Comparison of ENCODE assay signal across 33 cellular contexts in the genomic region with DNA sequence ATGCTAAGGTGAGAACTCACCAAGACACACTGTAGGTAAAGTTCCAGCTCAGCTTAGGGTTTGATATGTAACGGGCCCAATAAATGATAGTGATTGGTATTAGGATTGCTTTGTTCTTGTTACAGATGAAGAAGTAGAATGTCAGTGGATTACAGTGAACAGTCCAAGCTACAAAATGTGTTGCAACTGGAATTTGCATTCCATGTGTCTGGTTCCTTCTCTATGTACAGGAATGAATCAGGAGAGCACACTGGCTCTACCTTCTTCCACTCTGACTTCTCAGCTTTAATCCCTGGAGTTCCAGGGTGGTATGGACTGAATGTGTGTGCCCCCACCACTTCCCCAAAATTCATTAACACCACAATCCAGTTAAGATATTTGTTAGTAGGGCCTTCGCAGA.
"Had no signal": no experiment of that assay in that cellular context is flagged by ENCODE, and none has a peak within 500 bp of the region (broad histone marks: within the 10 kb centered on the region; RNA-seq: fewer than 3 reads in every experiment).

No MANE protein-coding gene starts in this region.

- H3K4me3 ChIP-seq: ascending aorta, cardiac muscle cell had no signal

- H3K36me3 ChIP-seq: ascending aorta, cardiac muscle cell had no signal

- H3K9me3 Mint-ChIP-seq: activated B cell treated with CpG ODN at 0.5 μM for 24 hours; activated CD4-positive, alpha-beta memory T cell treated with anti-CD3 and anti-CD28 coated beads for 36 hours; activated CD8-positive, alpha-beta T cell treated with anti-CD3 and anti-CD28 coated beads for 36 hours; activated naive CD4-positive, alpha-beta T cell treated with anti-CD3 and anti-CD28 coated beads, Interleukin-2, amount 50 U/mL, for 24 hours; activated naive CD8-positive, alpha-beta T cell treated with anti-CD3 and anti-CD28 coated beads, Interleukin-2, amount 10 ng/mL, durations not matched to agents 7 days and 5 days; activated naive CD8-positive, alpha-beta T cell treated with anti-CD3 and anti-CD28 coated beads, Interleukin-2, amount 50 U/mL, for 24 hours had no signal

- H3K27ac Mint-ChIP-seq: activated B cell treated with CpG ODN at 0.5 μM for 24 hours; activated CD4-positive, alpha-beta memory T cell treated with anti-CD3 and anti-CD28 coated beads for 36 hours; activated CD4-positive, alpha-beta T cell treated with anti-CD3 and anti-CD28 coated beads, Interleukin-2, amount 10 ng/mL, durations not matched to agents 24 days and 14 days; activated CD8-positive, alpha-beta T cell treated with anti-CD3 and anti-CD28 coated beads for 36 hours; activated naive CD4-positive, alpha-beta T cell treated with anti-CD3 and anti-CD28 coated beads, Interleukin-2, amount 10 ng/mL, durations not matched to agents 7 days and 5 days; activated naive CD8-positive, alpha-beta T cell; activated naive CD8-positive, alpha-beta T cell treated with anti-CD3 and anti-CD28 coated beads, Interleukin-2, amount 10 ng/mL, durations not matched to agents 7 days and 5 days; activated naive CD8-positive, alpha-beta T cell treated with anti-CD3 and anti-CD28 coated beads, Interleukin-2, amount 50 U/mL, for 24 hours; activated T-helper 2 cell treated with anti-CD3 and anti-CD28 coated beads, Interferon-gamma antibody, Interleukin-2, Interleukin-4, amounts not matched to agents 10 μg/mL and 5 μg/mL and 100 μg/mL, durations not matched to agents 14 hours and 24 hours and 36 hours; brain; T-helper 2 cell treated with Interferon-gamma antibody and Interleukin-4, amounts not matched to agents 5 μg/mL and 100 μg/mL, for 36 hours had no signal

- H3K27me3 ChIP-seq: ascending aorta, cardiac muscle cell had no signal

- H3K4me3 Mint-ChIP-seq: activated B cell treated with CpG ODN at 0.5 μM for 24 hours; activated CD4-positive, alpha-beta memory T cell treated with anti-CD3 and anti-CD28 coated beads for 36 hours; activated CD4-positive, alpha-beta T cell treated with anti-CD3 and anti-CD28 coated beads, Interleukin-2, amount 10 ng/mL, durations not matched to agents 24 days and 14 days; activated CD8-positive, alpha-beta T cell treated with anti-CD3 and anti-CD28 coated beads for 36 hours; activated naive CD4-positive, alpha-beta T cell treated with anti-CD3 and anti-CD28 coated beads, Interleukin-2, amount 10 ng/mL, durations not matched to agents 7 days and 5 days; activated naive CD4-positive, alpha-beta T cell treated with anti-CD3 and anti-CD28 coated beads, Interleukin-2, amount 50 U/mL, for 24 hours; activated naive CD8-positive, alpha-beta T cell; activated naive CD8-positive, alpha-beta T cell treated with anti-CD3 and anti-CD28 coated beads, Interleukin-2, amount 10 ng/mL, durations not matched to agents 7 days and 5 days; activated naive CD8-positive, alpha-beta T cell treated with anti-CD3 and anti-CD28 coated beads, Interleukin-2, amount 50 U/mL, for 24 hours; activated T-cell treated with anti-CD3 and anti-CD28 coated beads, Interleukin-2, amount 50 U/mL, for 4 hours; brain; T-helper 2 cell treated with Interferon-gamma antibody and Interleukin-4, amounts not matched to agents 5 μg/mL and 100 μg/mL, for 36 hours had no signal

- H3K27me3 Mint-ChIP-seq: activated B cell treated with CpG ODN at 0.5 μM for 24 hours; activated CD4-positive, alpha-beta memory T cell treated with anti-CD3 and anti-CD28 coated beads for 36 hours; activated CD4-positive, alpha-beta T cell treated with anti-CD3 and anti-CD28 coated beads, Interleukin-2, amount 10 ng/mL, durations not matched to agents 24 days and 14 days; activated naive CD4-positive, alpha-beta T cell treated with anti-CD3 and anti-CD28 coated beads, Interleukin-2, amount 10 ng/mL, durations not matched to agents 7 days and 5 days; activated naive CD4-positive, alpha-beta T cell treated with anti-CD3 and anti-CD28 coated beads, Interleukin-2, amount 50 U/mL, for 24 hours; activated naive CD8-positive, alpha-beta T cell treated with anti-CD3 and anti-CD28 coated beads, Interleukin-2, amount 10 ng/mL, durations not matched to agents 7 days and 5 days had no signal

- DNase-seq: activated B cell treated with CpG ODN at 0.5 μM for 24 hours; activated CD4-positive, alpha-beta memory T cell treated with anti-CD3 and anti-CD28 coated beads for 36 hours; activated CD4-positive, alpha-beta T cell treated with anti-CD3 and anti-CD28 coated beads for 4 hours; activated CD4-positive, alpha-beta T cell treated with anti-CD3 and anti-CD28 coated beads, Interleukin-2, amount 10 ng/mL, durations not matched to agents 24 days and 14 days; activated CD4-positive, alpha-beta T cell treated with anti-CD3 and anti-CD28 coated beads, Interleukin-2, amount 50 U/mL, for 1 hour; activated CD4-positive, alpha-beta T cell treated with anti-CD3 and anti-CD28 coated beads, Interleukin-2, amount 50 U/mL, for 4 hours; activated CD4-positive, CD25-positive, alpha-beta regulatory T cell treated with anti-CD3 and anti-CD28 coated beads, Interleukin-2, amount 50 U/mL, for 72 hours; activated CD8-positive, alpha-beta memory T cell treated with anti-CD3 and anti-CD28 coated beads, Interleukin-2, amount 50 U/mL, for 4 hours; activated CD8-positive, alpha-beta T cell treated with anti-CD3 and anti-CD28 coated beads for 36 hours; activated effector memory CD4-positive, alpha-beta T cell treated with Interleukin-2 at 50 U/mL for 16 hours; activated gamma-delta T cell; activated naive CD4-positive, alpha-beta T cell treated with anti-CD3 and anti-CD28 coated beads, Interleukin-2, amount 10 ng/mL, durations not matched to agents 7 days and 5 days; activated naive CD4-positive, alpha-beta T cell treated with Interleukin-2 at 50 U/mL for 16 hours; activated naive CD8-positive, alpha-beta T cell treated with anti-CD3 and anti-CD28 coated beads, Interleukin-2, amount 10 ng/mL, durations not matched to agents 7 days and 5 days; activated naive CD8-positive, alpha-beta T cell treated with anti-CD3 and anti-CD28 coated beads, Interleukin-2, amount 50 U/mL, for 24 hours; activated T-cell treated with anti-CD3 and anti-CD28 coated beads for 4 hours; activated T-cell treated with anti-CD3 and anti-CD28 coated beads, Interleukin-2, amount 50 U/mL, for 1 hour; activated T-cell treated with anti-CD3 and anti-CD28 coated beads, Interleukin-2, amount 50 U/mL, for 4 hours; amygdala; anterior cingulate cortex; central memory CD4-positive, alpha-beta T cell; T-helper 2 cell; T-helper 9 cell had no signal

- H3K4me1 ChIP-seq: ascending aorta had no signal

- FAIRE-seq: bronchial epithelial cell, colon, TTC549 had no signal

- ATAC-seq: activated CD8-positive, alpha-beta T cell treated with anti-CD3 and anti-CD28 coated beads for 36 hours; activated naive CD8-positive, alpha-beta T cell treated with anti-CD3 and anti-CD28 coated beads, Interleukin-2, amount 50 U/mL, for 24 hours; activated T-cell treated with anti-CD3 and anti-CD28 coated beads, Interleukin-2, amount 50 U/mL, for 4 hours had no signal

- H3K36me3 Mint-ChIP-seq: brain had no signal

- H3K9me3 ChIP-seq: ascending aorta had no signal
